2 cellular contexts compared by ENCODE assay signal in genomic region chr1:93013311-93014091, GRCh38.
TF ChIP-seq lines count a peak whose summit lies in the region.

No MANE protein-coding gene starts in this region.

TF ChIP-seq in GM12891, 5 proteins besides CTCF, POLR2A, EP300 and RAD21:
- TF ChIP-seq PAX5 (IDR thresholded peaks at IDR 0.05; ENCODE audit: insufficient read depth, low read length, severe bottlenecking) (no peak), POU2F2 (IDR thresholded peaks at IDR 0.05; ENCODE audit: low read depth, low read length) (no peak), TAF1 (IDR thresholded peaks at IDR 0.05; ENCODE audit: low read depth, low read length) (no peak), POLR2AphosphoS5 (IDR thresholded peaks at IDR 0.05; ENCODE audit: low read depth, low read length) (no peak), SPI1 (IDR thresholded peaks at IDR 0.05; ENCODE audit: low read depth, low read length) (no peak)

TF ChIP-seq in GM12878, 131 proteins besides CTCF, POLR2A, EP300 and RAD21:
- TF ChIP-seq MEF2B (IDR thresholded peaks at IDR 0.05; ENCODE audit: partially characterized antibody, poor library complexity, severe bottlenecking) (no peak), NRF1 (conservative IDR thresholded peaks at IDR 0.05; ENCODE audit: low read depth, low read length) (no peak), BHLHE40 (IDR thresholded peaks at IDR 0.05; ENCODE audit: borderline replicate concordance in 1 of 2, low read depth in 2 of 2, low read length in 1 of 2) (no peak), RCOR1 (conservative IDR thresholded peaks at IDR 0.05; ENCODE audit: low read depth, low read length) (no peak), NFYA (IDR thresholded peaks at IDR 0.05; ENCODE audit: borderline replicate concordance, low read depth, low read length) (no peak), SREBF2 (IDR thresholded peaks at IDR 0.05; ENCODE audit: low read length) (no peak), KLF5 (IDR thresholded peaks at IDR 0.05; ENCODE audit: partially characterized antibody) (no peak), ATF3 (IDR thresholded peaks at IDR 0.05; ENCODE audit: borderline replicate concordance, extremely low read depth, low read depth, low read length) (no peak), NR2C1 (IDR thresholded peaks at IDR 0.05) (no peak), HCFC1 (IDR thresholded peaks at IDR 0.05; ENCODE audit: low read length) (no peak), ZBTB11 (CRISPR knock-in tag; IDR thresholded peaks at IDR 0.05) (no peak), POLR2AphosphoS5 (IDR thresholded peaks at IDR 0.05; ENCODE audit: low read length) (no peak), ZBTB40 (IDR thresholded peaks at IDR 0.05; ENCODE audit: borderline replicate concordance) (no peak), USF1 (IDR thresholded peaks at IDR 0.05; ENCODE audit: borderline replicate concordance, extremely low read length, insufficient read depth, low read depth, low read length) (no peak), DPF2 (IDR thresholded peaks at IDR 0.05) (no peak), IKZF2 (IDR thresholded peaks at IDR 0.05) (no peak), E2F8 (IDR thresholded peaks at IDR 0.05; ENCODE audit: low read depth, partially characterized antibody) (no peak), ZNF207 (IDR thresholded peaks at IDR 0.05; ENCODE audit: borderline replicate concordance) (no peak), CEBPZ (IDR thresholded peaks at IDR 0.05; ENCODE audit: low read depth, low read length) (no peak), MTA3 (IDR thresholded peaks at IDR 0.05; ENCODE audit: borderline replicate concordance, low read length) (no peak)
